In the genomic region with DNA sequence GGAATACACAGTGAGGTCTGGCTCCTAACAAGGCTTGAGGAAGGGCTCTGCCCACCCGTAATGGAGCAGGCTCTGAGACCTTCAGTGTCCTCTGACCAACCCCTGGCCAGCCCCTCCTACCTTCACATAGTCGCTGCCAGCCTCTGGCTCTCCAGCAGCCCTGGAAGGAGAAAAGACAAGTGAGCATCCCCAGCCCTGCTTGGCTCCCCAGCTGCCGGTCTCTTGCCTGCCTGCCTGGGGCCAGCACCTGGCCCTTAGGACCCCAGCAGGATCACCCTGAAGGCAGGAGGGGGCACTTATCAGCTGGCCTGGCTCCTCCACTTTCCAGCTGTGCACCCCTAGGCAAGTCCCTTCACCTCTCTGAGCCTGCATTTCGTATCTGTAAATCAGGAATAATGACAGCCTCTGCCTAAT, we compare ENCODE assay signal across 16 cellular contexts. TPM values are rescaled to one million over a fixed set of nuclear protein-coding genes. Genes with fewer than 3 reads are reported as not detected.
A peak's percentile ranks its signal among the peaks of the same experiment; 100 is the strongest.
DNase-seq lines count a peak whose midpoint lies in the region; ATAC-seq and TF ChIP-seq lines count a peak whose summit lies in the region.
"Had no signal": no experiment of that assay in that cellular context is flagged by ENCODE, and none has a peak within 500 bp of the region (broad histone marks: within the 10 kb centered on the region; RNA-seq: fewer than 3 reads in every experiment).

No MANE protein-coding gene starts in this region.

- peaks cover 0 to 71% (median 4%) of the 10 kb centered on the region in 11 experiments; a peak in 8 of 22 replicates for H4K20me1 ChIP-seq in BLaER1 treated with 17β-estradiol and CSF1 and Interleukin-3, amounts not matched to agents 10 nM and 100 nM

- H3K27ac ChIP-seq in BLaER1 treated with 17β-estradiol and CSF1 and Interleukin-3, amounts not matched to agents 10 nM and 100 nM, result peak overlapping the region in 6 of 11 experiments; percentile 12 to 65 (median 47); a peak in 8 of 22 replicates
- H3K27ac ChIP-seq in right atrium auricular region, result peak overlapping the region; percentile 50 to 67
- H3K27ac ChIP-seq in psoas muscle, result peak overlapping the region; percentile 16

- peak overlapping the region in 4 of 11 experiments; percentile 5 to 26 (median 12); a peak in 2 of 22 replicates for H3K9ac ChIP-seq in BLaER1 treated with 17β-estradiol and CSF1 and Interleukin-3, amounts not matched to agents 10 nM and 100 nM

- ATAC-seq in psoas muscle, result no peak
- no peak for ATAC-seq in GM21423 (IDR thresholded peaks at IDR 0.05; ENCODE audit: unreplicated experiment)
- ATAC-seq: activated CD4-positive, alpha-beta T cell treated with anti-CD3 and anti-CD28 coated beads for 36 hours had no signal

- no peaks in the 10 kb centered on the region for H3K9me3 ChIP-seq in BLaER1 treated with 17β-estradiol and CSF1 and Interleukin-3, amounts not matched to agents 10 nM and 100 nM (replicated peaks in 1 of 11)
- H3K9me3 ChIP-seq in right atrium auricular region (no peaks in the 10 kb centered on the region), psoas muscle (no peaks in the 10 kb centered on the region)
- H3K9me3 ChIP-seq: body of pancreas had no signal

- no peak for TF ChIP-seq CTCF in right atrium auricular region (IDR thresholded peaks at IDR 0.05)
- TF ChIP-seq CTCF in psoas muscle (IDR thresholded peaks at IDR 0.05), result no peak

- H3K4me1 ChIP-seq in BLaER1 treated with 17β-estradiol and CSF1 and Interleukin-3, amounts not matched to agents 10 nM and 100 nM, result peaks cover 27 to 48% (median 38%) of the 10 kb centered on the region in 10 experiments
- H3K4me1 ChIP-seq in right atrium auricular region, result peaks cover 0 to 36% of the 10 kb centered on the region in 2 donors
- peaks cover 4% of the 10 kb centered on the region for H3K4me1 ChIP-seq in psoas muscle
- H3K4me1 ChIP-seq: body of pancreas had no signal

- DNase-seq in SK-N-DZ (ENCODE audit: low spot score) (peak; percentile 70), right atrium auricular region (ENCODE audit: low spot score) (no peak), psoas muscle (no peak), head of caudate nucleus (no peak), NCI-H524 (lab: John Stamatoyannopoulos, UW) (no peak)
- no peak for DNase-seq in stimulated activated CD4-positive, alpha-beta T cell treated with anti-CD3 and anti-CD28 coated beads, Interleukin-4, amount 100 ng/mL, for 1 hour
- DNase-seq: activated CD4-positive, alpha-beta T cell treated with anti-CD3 and anti-CD28 coated beads for 36 hours; activated CD8-positive, alpha-beta memory T cell treated with anti-CD3 and anti-CD28 coated beads, Interleukin-2, amount 50 U/mL, for 4 hours; activated naive CD4-positive, alpha-beta T cell treated with anti-CD3 and anti-CD28 coated beads, Interleukin-2, amount 50 U/mL, for 16 hours; DMS153; mesenchymal stem cell; SHP77; T-helper 9 cell had no signal

- H3K4me2 ChIP-seq in BLaER1 treated with 17β-estradiol and CSF1 and Interleukin-3, amounts not matched to agents 10 nM and 100 nM, result peak overlapping the region in 5 of 11 experiments; percentile 65 to 79 (median 75); a peak in 9 of 22 replicates

- peaks cover 45 to 87% (median 63%) of the 10 kb centered on the region in 11 experiments for H3K36me3 ChIP-seq in BLaER1 treated with 17β-estradiol and CSF1 and Interleukin-3, amounts not matched to agents 10 nM and 100 nM
- no peaks in the 10 kb centered on the region for H3K36me3 ChIP-seq in right atrium auricular region
- no peaks in the 10 kb centered on the region for H3K36me3 ChIP-seq in psoas muscle (ENCODE audit: insufficient read depth in 1 of 2, low read depth in 1 of 2)

- no peak overlapping the region for H3K4me3 ChIP-seq in BLaER1 treated with 17β-estradiol and CSF1 and Interleukin-3, amounts not matched to agents 10 nM and 100 nM
- peak overlapping the region; percentile 14 to 31 for H3K4me3 ChIP-seq in right atrium auricular region
- peak overlapping the region; percentile 46 for H3K4me3 ChIP-seq in psoas muscle
- H3K4me3 ChIP-seq: body of pancreas had no signal

- 25 to 36% (median 26%) methylated on average over 4 of the region's 4 CpGs for WGBS in psoas muscle, 3 donors

- H3K27me3 ChIP-seq in BLaER1 treated with 17β-estradiol and CSF1 and Interleukin-3, amounts not matched to agents 10 nM and 100 nM, result no peaks in the 10 kb centered on the region
- peaks cover 0 to 2% of the 10 kb centered on the region in 2 donors for H3K27me3 ChIP-seq in right atrium auricular region
- H3K27me3 ChIP-seq in psoas muscle (ENCODE audit: insufficient read depth in 3 of 3, low read length in 2 of 3), result peaks cover 0 to 10% (median 3%) of the 10 kb centered on the region in 3 donors
- H3K27me3 ChIP-seq: body of pancreas had no signal

- intact Hi-C loops in psoas muscle (cut with DNase I) (no loop called here), head of caudate nucleus (cut with DNase I) (no loop called here)

RNA-seq across cellular contexts. Expression of gene SH2D3C, which starts 17.0 kb away (rescaled TPM):
- polyA plus RNA-seq in SK-N-DZ (2014; cell fraction: cytosol; rRNA removed), result 5.8 and 6.9 TPM in 2 replicates
- 4.2 and 9.0 TPM in 2 replicates for polyA plus RNA-seq in SK-N-DZ (2014; cell fraction: nucleus; rRNA removed)
- total RNA-seq in right atrium auricular region (10 to 100 TPM; 11.5 to 16.5 TPM), psoas muscle (10 to 100 TPM in 2 of 4 donors, 1 to 10 TPM in 2; 8.3 to 12.0 (median 10.3) TPM)
- 10 to 100 TPM in 1 of 3 donors, 1 to 10 TPM in 2; 5.3 to 10.0 (median 8.4) TPM for polyA plus RNA-seq in psoas muscle

RNA-seq across cellular contexts. Expression of gene CDK9, which starts 24.3 kb away (rescaled TPM):
- 32.5 and 48.7 TPM in 2 replicates for polyA plus RNA-seq in SK-N-DZ (2014; cell fraction: cytosol; rRNA removed)
- 91.4 and 95.7 TPM in 2 replicates for polyA plus RNA-seq in SK-N-DZ (2014; cell fraction: nucleus; rRNA removed)
- total RNA-seq in right atrium auricular region (10 to 100 TPM; 37.2 to 53.3 TPM), psoas muscle (10 to 100 TPM; 26.5 to 46.1 (median 42.9) TPM)
- polyA plus RNA-seq in psoas muscle, result 10 to 100 TPM; 29.7 to 39.3 (median 31.5) TPM

RNA-seq across cellular contexts. Expression of gene TOR2A, which starts 26.4 kb away (rescaled TPM):
- polyA plus RNA-seq in SK-N-DZ (2014; cell fraction: cytosol; rRNA removed), result 26.4 and 38.4 TPM in 2 replicates
- polyA plus RNA-seq in SK-N-DZ (2014; cell fraction: nucleus; rRNA removed), result 30.8 and 42.5 TPM in 2 replicates
- total RNA-seq in right atrium auricular region (1 to 10 TPM; 3.9 to 7.0 TPM), psoas muscle (1 to 10 TPM; 2.8 to 6.7 (median 4.0) TPM)
- 1 to 10 TPM; 4.6 to 6.9 (median 5.0) TPM for polyA plus RNA-seq in psoas muscle

RNA-seq across cellular contexts. Expression of gene FPGS, which starts 41.2 kb away (rescaled TPM):
- polyA plus RNA-seq in SK-N-DZ (2014; cell fraction: cytosol; rRNA removed), result 66.0 and 76.4 TPM in 2 replicates
- polyA plus RNA-seq in SK-N-DZ (2014; cell fraction: nucleus; rRNA removed), result 139 and 156 TPM in 2 replicates
- total RNA-seq in right atrium auricular region, result 10 to 100 TPM; 43.9 to 47.0 TPM
- total RNA-seq in psoas muscle, result 10 to 100 TPM; 39.7 to 61.9 (median 45.8) TPM
- 10 to 100 TPM; 21.9 to 32.3 (median 29.8) TPM for polyA plus RNA-seq in psoas muscle

RNA-seq across cellular contexts. Expression of gene TTC16, which starts 45.6 kb away (rescaled TPM):
- polyA plus RNA-seq in SK-N-DZ (2014; cell fraction: cytosol; rRNA removed), result 0.06 and 0.13 TPM in 2 replicates
- polyA plus RNA-seq in SK-N-DZ (2014; cell fraction: nucleus; rRNA removed), result 0.22 and 0.55 TPM in 2 replicates
- under 1 TPM; 0.11 to 0.16 TPM for total RNA-seq in right atrium auricular region
- total RNA-seq in psoas muscle, result under 1 TPM in 1 of 4 donors, not detected in 3; 0.10 TPM
- under 1 TPM in 2 of 3 donors, not detected in 1; 0.01 to 0.03 TPM for polyA plus RNA-seq in psoas muscle

Comparison
In these comparisons a context has a peak if more than half of its experiments do, and no peak if none do; other contexts are left out.
1. H3K4me3 ChIP-seq: peak in right atrium auricular region (2 of 2) and psoas muscle (single experiment); none in BLaER1 treated with 17β-estradiol and CSF1 and Interleukin-3, amounts not matched to agents 10 nM and 100 nM (0 of 10).
2. Peak in every context shown above with its lines, with median percentiles within 50 percentile points of each other: H3K27ac ChIP-seq.